In the genomic region with DNA sequence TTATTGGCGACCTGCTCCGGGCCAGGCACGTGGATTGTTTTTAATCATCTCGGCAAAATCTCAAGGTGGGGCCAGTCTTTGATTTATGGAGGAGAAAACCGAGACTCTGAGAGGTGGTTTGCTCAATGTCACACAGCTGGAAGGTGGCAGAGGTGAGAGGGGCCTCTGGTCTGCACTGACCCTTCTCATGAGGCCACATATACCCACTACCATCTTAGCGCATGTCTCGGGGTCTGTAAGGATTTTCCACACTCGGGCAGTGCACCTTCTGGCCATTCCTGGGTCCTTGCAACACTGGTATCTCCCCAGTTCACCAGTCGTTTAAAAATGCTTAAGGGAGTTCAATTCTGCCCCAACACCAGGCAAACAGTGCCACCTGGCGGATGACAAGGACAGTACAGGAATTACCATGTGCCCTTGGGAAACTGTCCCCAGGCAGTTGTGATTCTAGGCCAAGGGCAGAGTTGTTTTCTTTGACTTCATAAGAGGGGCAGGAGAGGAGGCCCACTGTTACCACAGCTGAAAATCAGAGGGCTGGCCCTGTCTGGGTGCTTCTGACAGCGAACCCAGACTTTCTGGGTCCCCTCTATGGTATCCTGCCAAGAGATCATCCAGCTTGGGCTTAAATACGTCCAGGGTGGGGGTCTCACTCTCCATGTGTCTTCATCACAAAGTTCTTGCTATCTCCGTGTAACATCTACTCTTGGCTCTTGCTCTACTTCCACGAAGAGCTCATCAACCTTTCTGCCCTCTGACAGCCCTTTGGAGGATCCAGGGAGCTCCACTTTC, we compare ENCODE assay signal across 8 cellular contexts. TPM values are rescaled to one million over a fixed set of nuclear protein-coding genes. Genes with fewer than 3 reads are reported as not detected.
DNase-seq lines count a peak whose midpoint lies in the region; ATAC-seq, FAIRE-seq and TF ChIP-seq lines count a peak whose summit lies in the region.

No MANE protein-coding gene starts in this region.

- H4K20me1 ChIP-seq in mammary epithelial cell (ENCODE audit: insufficient read depth, low read length): no peaks in the 10 kb centered on the region

- 23% methylated on average over 13 of the region's 14 CpGs for WGBS in mammary epithelial cell (ENCODE audit: low coverage, missing lambda C conversion rate)

- intact Hi-C loops in mammary epithelial cell (cut with micrococcal nuclease): loop anchor here (1.0 to 5.0 kb wide), 4 partner anchors 73 to 640 kb away; no protein-coding TSS in a partner anchor

- no TSS peak for BruUV-seq in mammary epithelial cell (replicated peaks; lab: Mats Ljungman, UMichigan)

- H2AFZ ChIP-seq in mammary epithelial cell (ENCODE audit: low read depth, low read length): no peak overlapping the region

- no peak overlapping the region for H3K9ac ChIP-seq in mammary epithelial cell (ENCODE audit: insufficient read depth, low read length)

- H3K4me1 ChIP-seq in mammary epithelial cell (ENCODE audit: insufficient read depth, low read length): peaks cover 3% of the 10 kb centered on the region

- no peak overlapping the region for H3K27ac ChIP-seq in WERI-Rb-1
- H3K27ac ChIP-seq in mammary epithelial cell (ENCODE audit: insufficient read depth, low read depth, low read length): no peak overlapping the region

- ATAC-seq in HG02852 (IDR thresholded peaks at IDR 0.05; ENCODE audit: unreplicated experiment): no peak

- in situ Hi-C loops in mammary epithelial cell (cut with MboI; ENCODE audit: low sequenced_read_pairs in 2 of 2): loop anchor here (5.0 kb wide), 1 partner anchor 285 kb away; no protein-coding TSS in a partner anchor

- H3K4me3 ChIP-seq in WERI-Rb-1 (ENCODE audit: low read depth, low read length): no peak overlapping the region
- no peak overlapping the region for H3K4me3 ChIP-seq in mammary epithelial cell (replicated peaks in 1 of 3; ENCODE audit: insufficient read depth in 1 of 3, low read depth in 2 of 3, low read length in 3 of 3)

- peaks cover 17% of the 10 kb centered on the region for H3K9me3 ChIP-seq in WERI-Rb-1 (ENCODE audit: severe bottlenecking)
- peaks cover 4% of the 10 kb centered on the region for H3K9me3 ChIP-seq in mammary epithelial cell (replicated peaks; ENCODE audit: insufficient read depth, low read length)

- peak; percentile 96 for FAIRE-seq in A204.1 (lab: Jason Lieb, UNC)

- H3K4me2 ChIP-seq in mammary epithelial cell (ENCODE audit: insufficient read depth, low read depth, low read length): no peak overlapping the region

- H3K36me3 ChIP-seq in WERI-Rb-1: no peaks in the 10 kb centered on the region
- H3K36me3 ChIP-seq in mammary epithelial cell (ENCODE audit: insufficient read depth, low read length): no peaks in the 10 kb centered on the region

- CTCF ChIA-PET in mammary epithelial cell (lab: Charles Lee; ENCODE audit: low non-redundant PET): no interaction called here

- H3K27me3 ChIP-seq in WERI-Rb-1 (ENCODE audit: insufficient read depth, low read depth, severe bottlenecking): no peaks in the 10 kb centered on the region
- H3K27me3 ChIP-seq in mammary epithelial cell (ENCODE audit: insufficient read depth, low read length): no peaks in the 10 kb centered on the region

- dilution Hi-C loops in mammary epithelial cell (cut with HindIII; ENCODE audit: low sequenced_read_pairs): no loop called here

- TF ChIP-seq CTCF in GM20000 (IDR thresholded peaks at IDR 0.05; ENCODE audit: extremely low read depth, missing control alignments): peak; percentile 86
- peak; percentile 79 for TF ChIP-seq CTCF in WERI-Rb-1 (IDR thresholded peaks at IDR 0.05; ENCODE audit: low read depth, low read length)
- TF ChIP-seq CTCF in mammary epithelial cell (conservative IDR thresholded peaks at IDR 0.05 in 1 of 2, IDR thresholded peaks at IDR 0.05 in 1 of 2; ENCODE audit: extremely low read depth in 1 of 2, insufficient read depth in 1 of 2, low read depth in 1 of 2, low read length in 2 of 2): peak; percentile 85 to 90

- no peaks in the 10 kb centered on the region for H3K79me2 ChIP-seq in mammary epithelial cell (ENCODE audit: insufficient read depth, low read length)

- DNase-seq in GM20000 (ENCODE audit: low spot score) (peak; percentile 72), NCI-H2196 treated with DMSO at 0.1 percent for 48 hours (lab: John Stamatoyannopoulos, UW; ENCODE audit: unreplicated experiment) (peak; percentile 15), WERI-Rb-1 (peak; percentile 77), mammary epithelial cell (peak; percentile 54), iris pigment epithelial cell (ENCODE audit: low read depth) (peak; percentile 73)
- DNase-seq in stimulated activated CD4-positive, alpha-beta T cell treated with anti-CD3 and anti-CD28 coated beads, Interleukin-15, amount 100 ng/mL, for 1 hour (ENCODE audit: low read depth in 1 of 2, low spot score in 1 of 2): peak; percentile 62 to 63

RNA-seq across cellular contexts. Expression of gene RAI1, which starts 39.4 kb away (rescaled TPM):
- total RNA-seq in mammary epithelial cell: 10 to 100 TPM; 23.8 to 41.9 TPM
- polyA plus RNA-seq in mammary epithelial cell: 4.9 TPM
- 8.5 TPM for polyA minus RNA-seq in mammary epithelial cell

RNA-seq across cellular contexts. Expression of gene PEMT, which starts 50.3 kb away (rescaled TPM):
- total RNA-seq in mammary epithelial cell: 10 to 100 TPM; 31.0 to 34.5 TPM
- polyA plus RNA-seq in mammary epithelial cell: 35.9 TPM
- polyA minus RNA-seq in mammary epithelial cell: 11.5 TPM

Comparison
In these comparisons a context has a peak if more than half of its experiments do, and no peak if none do; other contexts are left out.
1. DNase-seq: peak in every context shown above with its lines; median percentile 77 in WERI-Rb-1; 73 in iris pigment epithelial cell; 72 in GM20000; 62 in stimulated activated CD4-positive, alpha-beta T cell treated with anti-CD3 and anti-CD28 coated beads, Interleukin-15, amount 100 ng/mL, for 1 hour; 54 in mammary epithelial cell; 15 in NCI-H2196 treated with DMSO at 0.1 percent for 48 hours.